In the genomic region with DNA sequence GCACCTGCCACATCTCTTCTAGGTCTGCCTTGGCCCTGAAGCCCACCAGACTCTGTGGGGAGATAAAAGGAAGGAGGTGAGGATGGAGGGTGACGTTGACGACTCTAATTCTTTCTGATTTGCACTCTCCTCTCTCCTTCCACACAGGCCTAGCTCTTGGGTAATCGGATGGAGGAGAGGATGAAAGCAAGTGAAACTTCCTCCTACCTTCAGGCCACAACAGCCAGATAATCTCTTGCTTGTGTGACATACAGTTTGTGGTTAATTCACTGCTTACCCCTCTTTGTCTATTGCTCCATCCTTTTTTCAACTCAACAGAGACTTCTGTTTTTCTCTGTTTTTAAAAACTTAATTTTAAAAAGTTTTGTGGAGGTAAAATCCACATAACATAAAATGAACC, we compare ENCODE assay signal across 16 cellular contexts.
DNase-seq lines count a peak whose midpoint lies in the region; ATAC-seq and TF ChIP-seq lines count a peak whose summit lies in the region.
"Had no signal": no experiment of that assay in that cellular context is flagged by ENCODE, and none has a peak within 500 bp of the region (broad histone marks: within the 10 kb centered on the region; RNA-seq: fewer than 3 reads in every experiment).

No MANE protein-coding gene starts in this region.

- peaks cover under 1% of the 10 kb centered on the region for H3K9me3 Mint-ChIP-seq in activated naive CD8-positive, alpha-beta T cell treated with anti-CD3 and anti-CD28 coated beads for 36 hours

- DNase-seq in DND-41 (peak; percentile 82), NOMO-1 treated with dmso at 0.1 percent for 144 hours (lab: John Stamatoyannopoulos, UW; ENCODE audit: unreplicated experiment) (peak; percentile 74), DMS153 (lab: John Stamatoyannopoulos, UW) (no peak), H4 (ENCODE audit: low spot score) (no peak), islet precursor cell (no peak)
- DNase-seq in activated naive CD8-positive, alpha-beta T cell treated with anti-CD3 and anti-CD28 coated beads for 36 hours, result peak; percentile 3
- DNase-seq: activated gamma-delta T cell treated with Interleukin-2 at 50 U/mL for 16 hours; body of pancreas; DMS 273 treated with DMSO at 0.1 percent for 48 hours; Karpas-422; kidney glomerular epithelial cell; NCI-H1436; Peyer's patch; SK-N-SH; stimulated activated CD4-positive, alpha-beta T cell treated with anti-CD3 and anti-CD28 coated beads, Interleukin-2, amount 100 ng/mL, for 48 hours had no signal

- no peaks in the 10 kb centered on the region for H4K20me1 ChIP-seq in BLaER1
- H4K20me1 ChIP-seq in DND-41 (ENCODE audit: insufficient read depth, low read length), result no peaks in the 10 kb centered on the region

- peaks cover 55% of the 10 kb centered on the region for H3K4me1 Mint-ChIP-seq in activated naive CD8-positive, alpha-beta T cell treated with anti-CD3 and anti-CD28 coated beads for 36 hours

- H3K4me3 ChIP-seq in BLaER1 (no peak overlapping the region), DND-41 (ENCODE audit: low read depth in 1 of 2, low read length in 2 of 2) (no peak overlapping the region; a peak in 1 of 4 replicates)
- H3K4me3 ChIP-seq: body of pancreas, Peyer's patch had no signal

- no peaks in the 10 kb centered on the region for H3K36me3 Mint-ChIP-seq in activated naive CD8-positive, alpha-beta T cell treated with anti-CD3 and anti-CD28 coated beads for 36 hours

- H3K27me3 Mint-ChIP-seq in activated naive CD8-positive, alpha-beta T cell treated with anti-CD3 and anti-CD28 coated beads for 36 hours, result peaks cover 15% of the 10 kb centered on the region

- H3K9ac ChIP-seq in BLaER1 (no peak overlapping the region), DND-41 (ENCODE audit: low read depth, low read length) (no peak overlapping the region)
- H3K9ac ChIP-seq: SK-N-SH had no signal

- H3K9me3 ChIP-seq in BLaER1 (no peaks in the 10 kb centered on the region), DND-41 (ENCODE audit: insufficient read depth, low read length, severe bottlenecking) (no peaks in the 10 kb centered on the region)
- H3K9me3 ChIP-seq: body of pancreas, Peyer's patch, SK-N-SH had no signal

- H3K4me2 ChIP-seq in BLaER1 (peak overlapping the region; percentile 4; the same call in 1 of the 2 replicates), DND-41 (ENCODE audit: insufficient read depth, low read length) (peak overlapping the region; percentile 48)
- H3K4me2 ChIP-seq: SK-N-SH had no signal

- no peaks in the 10 kb centered on the region for H3K27me3 ChIP-seq in BLaER1
- no peaks in the 10 kb centered on the region for H3K27me3 ChIP-seq in DND-41 (ENCODE audit: insufficient read depth, low read length, poor library complexity)
- H3K27me3 ChIP-seq: body of pancreas, Peyer's patch had no signal

- H3K36me3 ChIP-seq in BLaER1, result no peaks in the 10 kb centered on the region
- H3K36me3 ChIP-seq in DND-41 (ENCODE audit: insufficient read depth, low read length), result no peaks in the 10 kb centered on the region
- H3K36me3 ChIP-seq: Peyer's patch had no signal

- peaks cover 60% of the 10 kb centered on the region for H3K4me1 ChIP-seq in BLaER1
- H3K4me1 ChIP-seq in DND-41 (ENCODE audit: insufficient read depth, low read length), result peaks cover 81% of the 10 kb centered on the region
- H3K4me1 ChIP-seq: body of pancreas, Peyer's patch had no signal

- H3K4me3 Mint-ChIP-seq in activated naive CD8-positive, alpha-beta T cell treated with anti-CD3 and anti-CD28 coated beads for 36 hours, result peak overlapping the region; percentile 32

- H3K79me2 ChIP-seq in DND-41 (ENCODE audit: insufficient read depth, low read length), result no peaks in the 10 kb centered on the region

- peak; percentile 75 for ATAC-seq in DND-41 (ENCODE audit: insufficient read depth, low read depth)
- ATAC-seq: body of pancreas had no signal

- H3K27ac Mint-ChIP-seq in activated naive CD8-positive, alpha-beta T cell treated with anti-CD3 and anti-CD28 coated beads for 36 hours, result no peak overlapping the region

- no peak for TF ChIP-seq CTCF in DND-41 (IDR thresholded peaks at IDR 0.05; ENCODE audit: borderline replicate concordance, extremely low read depth, low read length, poor library complexity, severe bottlenecking)

- H3K27ac ChIP-seq in BLaER1 (no peak overlapping the region), DND-41 (ENCODE audit: low read length) (peak overlapping the region; percentile 69)
- H3K27ac ChIP-seq: body of pancreas, Peyer's patch had no signal

- peak overlapping the region; percentile 20; the same call in 1 of the 2 replicates for H2AFZ ChIP-seq in DND-41 (ENCODE audit: low read depth, low read length)

Comparison
In these comparisons a context has a peak if more than half of its experiments do, and no peak if none do; other contexts are left out.
1. DNase-seq: peak in DND-41 (single experiment), NOMO-1 treated with dmso at 0.1 percent for 144 hours (single experiment) and activated naive CD8-positive, alpha-beta T cell treated with anti-CD3 and anti-CD28 coated beads for 36 hours (single experiment); none in DMS153 (single experiment), H4 (single experiment) and islet precursor cell (single experiment).